ENCODE assay signal across 11 cellular contexts in genomic region chr14:61598980-61599379, GRCh38.
DNase-seq lines count a peak whose midpoint lies in the region; ATAC-seq and TF ChIP-seq lines count a peak whose summit lies in the region.
"Had no signal": no experiment of that assay in that cellular context is flagged by ENCODE, and none has a peak within 500 bp of the region (broad histone marks: within the 10 kb centered on the region; RNA-seq: fewer than 3 reads in every experiment).

No MANE protein-coding gene starts in this region.

- in situ Hi-C loops in gastrocnemius medialis (cut with MboI; ENCODE audit: low sequenced_read_pairs in 4 of 4), result no loop called here

- no peak overlapping the region for H3K4me2 ChIP-seq in SK-N-SH

- peaks cover 21% of the 10 kb centered on the region for H3F3A ChIP-seq in SK-N-SH (replicated peaks; ENCODE audit: insufficient read depth)

- peak overlapping the region; percentile 48 for H3K27ac Mint-ChIP-seq in activated naive CD4-positive, alpha-beta T cell treated with anti-CD3 and anti-CD28 coated beads, Interleukin-2, amount 50 U/mL, for 24 hours

- H3K9me3 ChIP-seq in SK-N-SH, result no peaks in the 10 kb centered on the region
- H3K9me3 ChIP-seq in gastrocnemius medialis, result no peaks in the 10 kb centered on the region

- peak overlapping the region; percentile 29; the same call in 1 of the 2 replicates for H2AFZ ChIP-seq in SK-N-SH (ENCODE audit: low read depth)

- H3K27ac ChIP-seq in SK-N-SH (ENCODE audit: low read depth in 2 of 2, low read length in 1 of 2) (peak overlapping the region in 1 of 2 experiments; percentile 7; a peak in 1 of 4 replicates), gastrocnemius medialis (no peak overlapping the region)

- peak; percentile 84 for ATAC-seq in left ventricle myocardium superior
- ATAC-seq in gastrocnemius medialis, result no peak
- ATAC-seq: activated CD4-positive, CD25-positive, alpha-beta regulatory T cell treated with anti-CD3 and anti-CD28 coated beads, Interleukin-2, amount 50 U/mL, for 24 hours had no signal

- H3K9ac ChIP-seq in SK-N-SH, result no peak overlapping the region

- H3K27me3 ChIP-seq in SK-N-SH (ENCODE audit: insufficient read depth) (no peaks in the 10 kb centered on the region), gastrocnemius medialis (no peaks in the 10 kb centered on the region)

- peak overlapping the region; percentile 31 for H3K4me3 Mint-ChIP-seq in activated naive CD4-positive, alpha-beta T cell treated with anti-CD3 and anti-CD28 coated beads, Interleukin-2, amount 50 U/mL, for 24 hours

- peaks cover 13 to 21% of the 10 kb centered on the region in 2 experiments; a peak in 3 of 4 replicates for H3K4me1 ChIP-seq in SK-N-SH (ENCODE audit: control insufficient read depth in 1 of 2, insufficient read depth in 2 of 2, low read depth in 1 of 2, low read length in 1 of 2)
- peaks cover 0 to 13% of the 10 kb centered on the region in 2 donors for H3K4me1 ChIP-seq in gastrocnemius medialis

- POLR2A ChIA-PET in SK-N-SH (lab: Yijun Ruan, JAX), result interaction anchor here (0.6 kb wide), 1 partner anchor 129 kb away, joined by 4 read pairs; no protein-coding TSS in a partner anchor

- H3K9me3 Mint-ChIP-seq in activated naive CD4-positive, alpha-beta T cell treated with anti-CD3 and anti-CD28 coated beads, Interleukin-2, amount 50 U/mL, for 24 hours, result no peaks in the 10 kb centered on the region

- H4K20me1 ChIP-seq in SK-N-SH (ENCODE audit: insufficient read depth), result no peaks in the 10 kb centered on the region

- no peak for DNase-seq in activated naive CD4-positive, alpha-beta T cell (lab: John Stamatoyannopoulos, UW)
- DNase-seq in SK-N-SH (no peak), left ventricle myocardium superior (no peak), NCI-H1436 (lab: John Stamatoyannopoulos, UW) (no peak), NCI-H2227 treated with DMSO at 0.1 percent for 48 hours (lab: John Stamatoyannopoulos, UW) (no peak), gastrocnemius medialis (no peak)
- no peak for DNase-seq in stimulated activated CD4-positive, alpha-beta T cell treated with anti-CD3 and anti-CD28 coated beads, Interleukin-2, amount 100 ng/mL, for 24 hours
- DNase-seq: H7, NCI-H2029 treated with DMSO at 0.1 percent for 48 hours had no signal

- no peak for TF ChIP-seq EP300 in SK-N-SH (IDR thresholded peaks at IDR 0.05; ENCODE audit: borderline replicate concordance in 1 of 2, low read depth in 1 of 2, low read length in 1 of 2)

- WGBS in SK-N-SH (ENCODE audit: low lambda C conversion rate), result 40% methylated on average over 1 of the region's 1 CpG

- peaks cover 48% of the 10 kb centered on the region for H3K4me1 Mint-ChIP-seq in activated naive CD4-positive, alpha-beta T cell treated with anti-CD3 and anti-CD28 coated beads, Interleukin-2, amount 50 U/mL, for 24 hours

- TF ChIP-seq RAD21 in SK-N-SH (IDR thresholded peaks at IDR 0.05; ENCODE audit: low read length), result no peak

- CTCF ChIA-PET in SK-N-SH (lab: Yijun Ruan, JAX), result interaction anchor here (1.2 to 1.4 kb wide), 2 partner anchors 10 to 118 kb away, joined by 3 read pairs; no protein-coding TSS in a partner anchor

- H3K4me3 ChIP-seq in SK-N-SH (ENCODE audit: low read depth in 2 of 2, low read length in 1 of 2), result no peak overlapping the region
- no peak overlapping the region for H3K4me3 ChIP-seq in gastrocnemius medialis

- TF ChIP-seq CTCF in SK-N-SH (IDR thresholded peaks at IDR 0.05) (no peak), gastrocnemius medialis (IDR thresholded peaks at IDR 0.05 in 4 of 5, conservative IDR thresholded peaks at IDR 0.05 in 1 of 5) (no peak)

- intact Hi-C loops in left ventricle myocardium superior (cut with micrococcal nuclease), result no loop called here
- intact Hi-C loops in gastrocnemius medialis (cut with DNase I; ENCODE audit: low total_unique reads), result no loop called here

- H3K27me3 Mint-ChIP-seq in activated naive CD4-positive, alpha-beta T cell treated with anti-CD3 and anti-CD28 coated beads, Interleukin-2, amount 50 U/mL, for 24 hours, result no peaks in the 10 kb centered on the region

- H3K36me3 ChIP-seq in SK-N-SH (replicated peaks in 1 of 2; ENCODE audit: control insufficient read depth in 1 of 2, insufficient read depth in 2 of 2, low read length in 1 of 2) (no peaks in the 10 kb centered on the region), gastrocnemius medialis (no peaks in the 10 kb centered on the region)

- no peaks in the 10 kb centered on the region for H3K79me2 ChIP-seq in SK-N-SH (ENCODE audit: insufficient read depth)

- H3K36me3 Mint-ChIP-seq in activated naive CD4-positive, alpha-beta T cell treated with anti-CD3 and anti-CD28 coated beads, Interleukin-2, amount 50 U/mL, for 24 hours, result no peaks in the 10 kb centered on the region

- TF ChIP-seq POLR2A in gastrocnemius medialis (IDR thresholded peaks at IDR 0.05), result no peak

- H3K9me2 ChIP-seq in SK-N-SH, result no peaks in the 10 kb centered on the region

TF ChIP-seq in SK-N-SH, 30 proteins besides CTCF, POLR2A, EP300 and RAD21:
- TF ChIP-seq FOSL2 (IDR thresholded peaks at IDR 0.05; ENCODE audit: borderline replicate concordance, low read depth) (no peak), ZBTB33 (IDR thresholded peaks at IDR 0.05; ENCODE audit: borderline replicate concordance, low read depth) (no peak), IRF3 (IDR thresholded peaks at IDR 0.05; ENCODE audit: low read depth, low read length) (no peak), JUND (IDR thresholded peaks at IDR 0.05) (no peak), ELF1 (IDR thresholded peaks at IDR 0.05) (no peak), REST (IDR thresholded peaks at IDR 0.05; ENCODE audit: low read depth, low read length) (no peak)
